In the genomic region with DNA sequence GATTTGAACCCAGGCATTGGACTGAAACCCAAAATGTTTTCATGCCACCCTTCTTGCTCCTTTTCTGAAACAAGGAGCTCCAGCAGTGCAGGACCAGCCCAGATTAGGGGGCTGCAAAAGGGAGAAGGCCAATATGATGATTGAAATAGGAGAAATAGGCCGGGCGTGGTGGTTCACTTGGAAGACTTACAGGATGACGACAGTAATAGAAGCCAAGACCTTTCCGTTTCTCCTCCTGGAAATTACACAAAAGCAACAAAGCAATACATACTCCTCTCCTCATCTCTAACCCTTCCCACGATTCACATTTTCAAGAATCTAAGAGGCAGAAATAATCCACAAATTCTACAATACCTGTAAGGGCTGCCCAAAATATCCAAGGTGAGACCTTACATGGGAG, we compare ENCODE assay signal across 24 cellular contexts.
"Had no signal": no experiment of that assay in that cellular context is flagged by ENCODE, and none has a peak within 500 bp of the region (broad histone marks: within the 10 kb centered on the region; RNA-seq: fewer than 3 reads in every experiment).

No MANE protein-coding gene starts in this region.

- H3K9me3 ChIP-seq: colonic mucosa, esophagus squamous epithelium, gastrocnemius medialis, lower lobe of right lung had no signal

- H3K27me3 ChIP-seq: colonic mucosa, dorsolateral prefrontal cortex, esophagus squamous epithelium, gastrocnemius medialis, heart right ventricle, left lung had no signal

- H3K36me3 ChIP-seq: colonic mucosa, esophagus squamous epithelium, gastrocnemius medialis, heart right ventricle, left lung, lower lobe of right lung had no signal

- H3K27ac ChIP-seq: colonic mucosa, dorsolateral prefrontal cortex, epithelial cell of prostate, esophagus squamous epithelium, gastrocnemius medialis, heart right ventricle, left lung, lower lobe of right lung had no signal

- H3K4me3 ChIP-seq: colonic mucosa, dorsolateral prefrontal cortex, esophagus squamous epithelium, gastrocnemius medialis, heart right ventricle, left lung, lower lobe of right lung, mucosa of descending colon had no signal

- FAIRE-seq: islet of Langerhans, keratinocyte had no signal

- H3K4me1 ChIP-seq: colonic mucosa, esophagus squamous epithelium, gastrocnemius medialis, left lung, lower lobe of right lung had no signal

- ATAC-seq: esophagus mucosa, gastrocnemius medialis, left lung, left ventricle myocardium superior, lower lobe of right lung, mucosa of descending colon had no signal

- DNase-seq: colonic mucosa; cortex of kidney; dorsolateral prefrontal cortex; effector CD4-positive, alpha-beta T cell; effector memory CD4-positive, alpha-beta T cell; erythroblast; esophagus squamous epithelium; foreskin melanocyte; gastrocnemius medialis; glutamatergic neuron; head of caudate nucleus; heart right ventricle; hippocampal formation; left cardiac atrium; left lung; left ventricle myocardium superior; lower lobe of right lung; mesenchymal stem cell; mucosa of descending colon; naive B cell had no signal
